Comparison of ENCODE assay signal across 8 cellular contexts in genomic region chr7:131546583-131547111, GRCh38. TPM values are rescaled to one million over a fixed set of nuclear protein-coding genes. Genes with fewer than 3 reads are reported as not detected.
DNase-seq lines count a peak whose midpoint lies in the region; ATAC-seq, FAIRE-seq and TF ChIP-seq lines count a peak whose summit lies in the region.

No MANE protein-coding gene starts in this region.

- no peak overlapping the region for H3K4me3 ChIP-seq in PC-3 (ENCODE audit: low read length)
- H3K4me3 ChIP-seq in GM12878 = no peak overlapping the region
- no peak overlapping the region for H3K4me3 ChIP-seq in coronary artery

- no peak overlapping the region for H3K27ac ChIP-seq in PC-3 (ENCODE audit: low read length)
- H3K27ac ChIP-seq in GM12878 (ENCODE audit: control insufficient read depth, insufficient read depth) = no peak overlapping the region
- H3K27ac ChIP-seq in coronary artery = no peak overlapping the region

- BruUV-seq in PC-3 (replicated peaks; lab: Mats Ljungman, UMichigan) (no TSS peak), GM12878 (replicated peaks; lab: Mats Ljungman, UMichigan) (no TSS peak)

- no peak for TF ChIP-seq POLR2A in GM12878 (IDR thresholded peaks at IDR 0.05; ENCODE audit: low read depth, low read length)

- intact Hi-C loops in PC-3 (cut with micrococcal nuclease) = no loop called here
- intact Hi-C loops in GM12878 (cut with micrococcal nuclease; ENCODE audit: unreplicated experiment) = loop anchor here (10.0 kb wide), 1 partner anchor 108 kb away; no protein-coding TSS in a partner anchor

- CTCF ChIA-PET in PC-3 (lab: Charles Lee) (interaction anchor here (0.6 to 1.1 kb wide), 3 partner anchors 8 to 79 kb away, joined by 3 to 19 read pairs (median 8); no protein-coding TSS in a partner anchor), GM12878 (lab: Yijun Ruan, JAX) (interaction anchor here (0.6 to 3.0 kb wide), 16 partner anchors 8 to 564 kb away, joined by 3 to 22 read pairs (median 3); no protein-coding TSS in a partner anchor)

- peak; percentile 76 for DNase-seq in activated effector memory CD4-positive, alpha-beta T cell treated with anti-CD3 and anti-CD28 coated beads, Interleukin-2, amount 50 U/mL, for 16 hours
- DNase-seq in activated effector memory CD4-positive, alpha-beta T cell treated with Interleukin-2 at 50 U/mL for 16 hours = no peak
- DNase-seq in PC-3 (peak; percentile 48), GM12878 (ENCODE audit: low read depth, low spot score) (no peak), memory B cell (ENCODE audit: low spot score in 2 of 2) (peak; percentile 35 to 42), SHP77 treated with DMSO at 0.1 percent for 48 hours (lab: John Stamatoyannopoulos, UW) (no peak), coronary artery (ENCODE audit: low spot score) (no peak)

- H3K27me3 ChIP-seq in PC-3 (ENCODE audit: low read length) (no peaks in the 10 kb centered on the region), GM12878 (replicated peaks in 1 of 2; ENCODE audit: control insufficient read depth in 2 of 2, insufficient read depth in 2 of 2, low read length in 1 of 2) (no peaks in the 10 kb centered on the region)

- H3K27ac Mint-ChIP-seq in memory B cell = no peak overlapping the region

- SMC1A ChIA-PET in GM12878 (lab: Charles Lee; ENCODE audit: uncharacterized antibody, unreplicated experiment) = interaction anchor here (0.6 to 1.2 kb wide), 2 partner anchors 68 to 108 kb away, joined by 4 to 5 read pairs; no protein-coding TSS in a partner anchor

- H3K4me2 ChIP-seq in PC-3 (ENCODE audit: low read length) = no peak overlapping the region
- no peak overlapping the region for H3K4me2 ChIP-seq in GM12878 (ENCODE audit: control insufficient read depth, insufficient read depth)

- 67% methylated on average over 10 of the region's 12 CpGs for WGBS in GM12878 (ENCODE audit: insufficient coverage, insufficient replicate concordance, low lambda C conversion rate, missing lambda C conversion rate)

- no peak overlapping the region for H2AFZ ChIP-seq in PC-3 (ENCODE audit: low read length)
- no peak overlapping the region for H2AFZ ChIP-seq in GM12878 (ENCODE audit: control insufficient read depth, low read depth, low read length)

- no peak for FAIRE-seq in GM12878 (lab: Jason Lieb, UNC)

- no peaks in the 10 kb centered on the region for H3K4me1 ChIP-seq in PC-3 (ENCODE audit: insufficient read depth, low read length)
- peaks cover 2% of the 10 kb centered on the region; the same call in 1 of the 2 replicates for H3K4me1 ChIP-seq in GM12878 (ENCODE audit: control insufficient read depth, insufficient read depth, low read length)

- H3K36me3 ChIP-seq in PC-3 (ENCODE audit: low read depth, low read length) (no peaks in the 10 kb centered on the region), GM12878 (ENCODE audit: control insufficient read depth in 2 of 2, insufficient read depth in 2 of 2, low read length in 1 of 2) (no peaks in the 10 kb centered on the region)

- H4K20me1 ChIP-seq in PC-3 (ENCODE audit: low read length) (no peaks in the 10 kb centered on the region; the same call in none of the 2 replicates), GM12878 (ENCODE audit: control insufficient read depth, insufficient read depth) (no peaks in the 10 kb centered on the region)

- no peak for ATAC-seq in PC-3
- ATAC-seq in GM12878 = peak; percentile 68
- peak; percentile 45 for ATAC-seq in memory B cell (ENCODE audit: low read depth)
- ATAC-seq in GM19463 (IDR thresholded peaks at IDR 0.05; ENCODE audit: unreplicated experiment) = no peak

- TF ChIP-seq CTCF in PC-3 (conservative IDR thresholded peaks at IDR 0.05; ENCODE audit: low read depth, low read length) (peak; percentile 93), GM12878 (IDR thresholded peaks at IDR 0.05 in 2 of 3, conservative IDR thresholded peaks at IDR 0.05 in 1 of 3; ENCODE audit: control insufficient read depth in 2 of 3, extremely low read depth in 1 of 3, insufficient read depth in 1 of 3, low read depth in 3 of 3, low read length in 3 of 3) (peak; percentile 59 to 87 (median 75)), coronary artery (IDR thresholded peaks at IDR 0.05) (no peak)

- TF ChIP-seq RAD21 in GM12878 (IDR thresholded peaks at IDR 0.05; ENCODE audit: insufficient read depth, low read depth, low read length) = peak; percentile 32; the same call in 1 of the 2 replicates

- no peaks in the 10 kb centered on the region for H3K9me2 ChIP-seq in PC-3 (replicated peaks; ENCODE audit: low read length)

- no peaks in the 10 kb centered on the region for H3K36me3 Mint-ChIP-seq in memory B cell

- H3K79me2 ChIP-seq in PC-3 (ENCODE audit: low read length) (peaks cover 96% of the 10 kb centered on the region), GM12878 (ENCODE audit: control insufficient read depth, insufficient read depth, low read length) (no peaks in the 10 kb centered on the region)

- no peaks in the 10 kb centered on the region for H3F3A ChIP-seq in PC-3 (ENCODE audit: low read length, unreplicated experiment)

- no peak overlapping the region for H3K4me3 Mint-ChIP-seq in memory B cell

- H3K27me3 Mint-ChIP-seq in memory B cell = peaks cover 6% of the 10 kb centered on the region

- H3K9me3 ChIP-seq in PC-3 (ENCODE audit: low read length) (no peaks in the 10 kb centered on the region), GM12878 (replicated peaks; ENCODE audit: control insufficient read depth, insufficient read depth, low read length) (no peaks in the 10 kb centered on the region)

- peaks cover 11% of the 10 kb centered on the region for H3K4me1 Mint-ChIP-seq in memory B cell

- RAD21 ChIA-PET in GM12878 (lab: Charles Lee; ENCODE audit: unreplicated experiment) = interaction anchor here (0.6 to 0.9 kb wide), 2 partner anchors 52 to 108 kb away, joined by 3 to 4 read pairs; no protein-coding TSS in a partner anchor

- no peaks in the 10 kb centered on the region for H3K9me3 Mint-ChIP-seq in memory B cell

- no peak for TF ChIP-seq EP300 in GM12878 (IDR thresholded peaks at IDR 0.05; ENCODE audit: borderline replicate concordance in 1 of 2, control insufficient read depth in 1 of 2, low read depth in 2 of 2, low read length in 2 of 2)

- in situ Hi-C loops in GM12878 (cut with MboI) = no loop called here

- no peak overlapping the region for H3K9ac ChIP-seq in PC-3 (ENCODE audit: low read length)
- H3K9ac ChIP-seq in GM12878 (ENCODE audit: control insufficient read depth, insufficient read depth, low read length) = no peak overlapping the region

- POLR2A ChIA-PET in PC-3 (lab: Charles Lee; ENCODE audit: unreplicated experiment) (no interaction called here), GM12878 (lab: Charles Lee) (no interaction called here)

TF ChIP-seq in GM12878, 131 proteins besides CTCF, POLR2A, EP300 and RAD21 (continues in another document):
- TF ChIP-seq SIN3A (IDR thresholded peaks at IDR 0.05; ENCODE audit: low read depth, low read length) (no peak), CEBPB (IDR thresholded peaks at IDR 0.05; ENCODE audit: borderline replicate concordance in 1 of 2, low read depth in 2 of 2, low read length in 2 of 2) (no peak), BCL11A (IDR thresholded peaks at IDR 0.05; ENCODE audit: low read depth, low read length) (no peak), IKZF2 (IDR thresholded peaks at IDR 0.05) (no peak), IRF4 (IDR thresholded peaks at IDR 0.05; ENCODE audit: low read depth, low read length) (0 out of 2 replicates have a peak, but pooled peaks have one; percentile 11), RFX5 (IDR thresholded peaks at IDR 0.05; ENCODE audit: low read depth, low read length) (no peak), POU2F2 (IDR thresholded peaks at IDR 0.05; ENCODE audit: borderline replicate concordance, low read depth, low read length) (no peak), ZNF384 (IDR thresholded peaks at IDR 0.05; ENCODE audit: borderline replicate concordance, low read depth, low read length) (peak; percentile 73)

RNA-seq across cellular contexts. Expression of gene PODXL, which starts 9.8 kb away (rescaled TPM):
- total RNA-seq in PC-3 (2014; rRNA removed) (44.2 and 80.5 TPM in 2 replicates), GM12878 (2014; rRNA removed) (0.11 and 0.62 TPM in 2 replicates), GM12878 (2014; rRNA removed; fragmentation: Illumina TruSeq; extraction: Trizol) (0.14 and 0.36 TPM in 2 replicates), GM12878 (2021) (0.59 and 0.66 TPM in 2 replicates)
- 1.5 and 2.3 TPM in 2 replicates for total RNA-seq in GM12878 (2013; cell fraction: nucleolus; rRNA removed)
- polyA plus RNA-seq in GM12878 (2011; ENCODE audit: low read depth) = 0.20 TPM
- polyA plus RNA-seq in GM12878 (2011; rRNA removed) (0.85 and 1.8 TPM in 2 replicates), GM12878 (2014; fragmentation: Illumina TruSeq; extraction: Trizol) (0.38 and 0.43 TPM in 2 replicates), GM12878 (2014; fragmentation: Nextera tagmentation; extraction: Ambion mirVana) (under 1 TPM; 0.04 to 0.06 TPM), GM12878 (2014; rRNA removed) (0.37 and 0.38 TPM in 2 replicates), GM12878 (2016; fragmentation: Nextera tagmentation; extraction: Ambion mirVana) (under 1 TPM; 0.18 to 0.50 TPM)
- 1.6 and 2.0 TPM in 2 replicates for polyA plus RNA-seq in GM12878 (2011; cell fraction: cytosol; rRNA removed)
- polyA plus RNA-seq in GM12878 (2011; cell fraction: nucleus; rRNA removed) = 3.1 and 3.7 TPM in 2 replicates
- 0.43 and 0.60 TPM in 2 replicates for polyA plus RNA-seq in GM12878 (2012)
- 1.9 and 2.1 TPM in 2 replicates for polyA minus RNA-seq in GM12878 (2011; rRNA and poly(A)+ RNA removed)
- 3.3 and 3.7 TPM in 2 replicates for polyA minus RNA-seq in GM12878 (2011; cell fraction: cytosol; rRNA and poly(A)+ RNA removed)
- polyA minus RNA-seq in GM12878 (2011; cell fraction: nucleus; rRNA and poly(A)+ RNA removed) = 1.2 and 2.2 TPM in 2 replicates

Comparison
In these comparisons a context has a peak if more than half of its experiments do, and no peak if none do; other contexts are left out.
1. DNase-seq: peak in activated effector memory CD4-positive, alpha-beta T cell treated with anti-CD3 and anti-CD28 coated beads, Interleukin-2, amount 50 U/mL, for 16 hours (single experiment), PC-3 (single experiment) and memory B cell (2 of 2); none in activated effector memory CD4-positive, alpha-beta T cell treated with Interleukin-2 at 50 U/mL for 16 hours (single experiment), GM12878 (single experiment), SHP77 treated with DMSO at 0.1 percent for 48 hours (single experiment) and coronary artery (single experiment).
2. ATAC-seq: peak in GM12878 (single experiment) and memory B cell (single experiment); none in PC-3 (single experiment) and GM19463 (single experiment).
3. RNA of gene PODXL, which starts 9.8 kb away (total RNA-seq): 44.2 to 80.5 TPM in PC-3; 0.11 to 2.3 TPM in GM12878; every median in the first group is over 10 times any median in the second.